ENCODE assay signal across 8 cellular contexts in genomic region chr2:201452058-201452736, GRCh38. TPM values are rescaled to one million over a fixed set of nuclear protein-coding genes. Genes with fewer than 3 reads are reported as not detected.
DNase-seq lines count a peak whose midpoint lies in the region; ATAC-seq and TF ChIP-seq lines count a peak whose summit lies in the region.

No MANE protein-coding gene starts in this region.

- H3K9me3 ChIP-seq in adipocyte (ENCODE audit: control insufficient read depth, low read length) (no peaks in the 10 kb centered on the region), iPS-18c (ENCODE audit: control insufficient read depth, insufficient read depth, low read length) (no peaks in the 10 kb centered on the region), spleen (no peaks in the 10 kb centered on the region)

- H3K27ac ChIP-seq in spleen, result peak overlapping the region; percentile 83 to 95 (median 92)

- ATAC-seq in HG03432 (IDR thresholded peaks at IDR 0.05; ENCODE audit: unreplicated experiment), result peak; percentile 35

- DNase-seq in adipocyte (ENCODE audit: low read depth) (peak; percentile 49), spleen (no peak), DMS153 treated with DMSO at 0.1 percent for 48 hours (lab: John Stamatoyannopoulos, UW; ENCODE audit: unreplicated experiment) (no peak), kidney glomerular epithelial cell (lab: John Stamatoyannopoulos, UW) (no peak)
- DNase-seq in stimulated activated CD4-positive, alpha-beta T cell treated with anti-CD3 and anti-CD28 coated beads, Interleukin-4, amount 100 ng/mL, for 1 hour, result no peak

- intact Hi-C loops in spleen (cut with DNase I; ENCODE audit: low total_unique reads), result loop anchor here (10.0 kb wide), 1 partner anchor 197 kb away; no protein-coding TSS in a partner anchor

- 6 to 19% (median 7%) methylated on average over 24 to 45 of the region's 45 CpGs for WGBS in spleen, 5 donors

- TF ChIP-seq POLR2A in spleen (IDR thresholded peaks at IDR 0.05), result no peak

- no peak for TF ChIP-seq CTCF in GM12875 (IDR thresholded peaks at IDR 0.05; ENCODE audit: borderline replicate concordance, insufficient read depth, low read depth, low read length)
- TF ChIP-seq CTCF in spleen (IDR thresholded peaks at IDR 0.05 in 8 of 11, conservative IDR thresholded peaks at IDR 0.05 in 3 of 11), result peak in 1 of 11 experiments; percentile 4

- H3K4me3 ChIP-seq in GM12875 (ENCODE audit: low read depth, low read length), result peak overlapping the region; percentile 83
- H3K4me3 ChIP-seq in adipocyte (ENCODE audit: low read length), result peak overlapping the region; percentile 100
- peak overlapping the region; percentile 80 for H3K4me3 ChIP-seq in iPS-18c (ENCODE audit: insufficient read depth, low read depth, low read length)
- peak overlapping the region; percentile 51 to 87 (median 78) for H3K4me3 ChIP-seq in spleen

- H3K36me3 ChIP-seq in adipocyte (ENCODE audit: control insufficient read depth, insufficient read depth, low read length, severe bottlenecking), result no peaks in the 10 kb centered on the region
- peaks cover 0 to 20% (median 0%) of the 10 kb centered on the region in 6 donors for H3K36me3 ChIP-seq in spleen

- H3K9ac ChIP-seq in adipocyte (ENCODE audit: low read length), result peak overlapping the region; percentile 94

- H3K27me3 ChIP-seq in adipocyte (replicated peaks; ENCODE audit: control insufficient read depth, insufficient read depth, low read length) (no peaks in the 10 kb centered on the region), spleen (replicated peaks in 1 of 7) (no peaks in the 10 kb centered on the region)

- peaks cover 23% of the 10 kb centered on the region for H3K4me1 ChIP-seq in adipocyte (ENCODE audit: control insufficient read depth, insufficient read depth, low read length)
- peaks cover 20 to 56% (median 40%) of the 10 kb centered on the region in 6 donors for H3K4me1 ChIP-seq in spleen

RNA-seq across cellular contexts. Expression of gene STRADB, which starts 0.7 kb away (rescaled TPM):
- 10 to 100 TPM; 13.4 to 45.3 (median 26.6) TPM for total RNA-seq in spleen
- polyA plus RNA-seq in spleen, result 10 to 100 TPM; 14.3 to 21.0 (median 19.6) TPM

RNA-seq across cellular contexts. Expression of gene TRAK2, which starts 0.9 kb away (rescaled TPM):
- 10 to 100 TPM; 36.0 to 63.0 (median 44.5) TPM for total RNA-seq in spleen
- 10 to 100 TPM in 1 of 3 donors, 1 to 10 TPM in 2; 7.1 to 11.8 (median 9.6) TPM for polyA plus RNA-seq in spleen
